25 cellular contexts compared by ENCODE assay signal in the genomic region with DNA sequence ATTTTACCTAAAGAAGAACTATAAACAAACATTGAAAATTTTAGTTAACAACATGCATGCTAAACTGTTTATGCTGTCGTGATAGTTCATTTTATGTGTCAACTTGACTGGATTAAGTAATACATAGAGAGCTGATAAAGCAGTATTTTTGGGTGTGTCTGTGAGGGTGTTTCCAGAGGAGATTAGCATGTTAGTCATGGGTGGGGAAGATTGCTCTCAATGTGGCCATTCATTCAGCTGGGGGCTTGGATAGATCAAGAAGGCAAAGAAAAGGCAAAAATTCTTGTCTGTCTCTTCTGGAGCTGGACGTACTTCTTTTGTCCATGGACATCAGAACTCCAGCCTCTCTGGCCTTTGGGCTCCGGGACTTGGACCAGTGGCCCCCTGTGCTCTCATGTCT.
"Had no signal": no experiment of that assay in that cellular context is flagged by ENCODE, and none has a peak within 500 bp of the region (broad histone marks: within the 10 kb centered on the region; RNA-seq: fewer than 3 reads in every experiment).

No MANE protein-coding gene starts in this region.

- H3K27me3 ChIP-seq: adrenal gland, Peyer's patch had no signal

- H3K27me3 Mint-ChIP-seq: activated CD8-positive, alpha-beta T cell treated with anti-CD3 and anti-CD28 coated beads for 36 hours; activated naive CD8-positive, alpha-beta T cell treated with anti-CD3 and anti-CD28 coated beads, Interleukin-2, amount 10 ng/mL, durations not matched to agents 7 days and 5 days had no signal

- DNase-seq: activated CD4-positive, alpha-beta T cell treated with anti-CD3 and anti-CD28 coated beads for 4 hours; activated CD8-positive, alpha-beta memory T cell treated with anti-CD3 and anti-CD28 coated beads, Interleukin-2, amount 50 U/mL, for 4 hours; activated CD8-positive, alpha-beta T cell treated with anti-CD3 and anti-CD28 coated beads for 36 hours; activated gamma-delta T cell treated with Interleukin-2 at 50 U/mL for 16 hours; activated naive CD4-positive, alpha-beta T cell treated with anti-CD3 and anti-CD28 coated beads, Interleukin-2, amount 50 U/mL, for 16 hours; activated naive CD8-positive, alpha-beta T cell treated with anti-CD3 and anti-CD28 coated beads, Interleukin-2, amount 10 ng/mL, durations not matched to agents 7 days and 5 days; activated T-cell treated with anti-CD3 and anti-CD28 coated beads, Interleukin-2, amount 50 U/mL, for 72 hours; adrenal gland; anterior cingulate cortex; central memory CD4-positive, alpha-beta T cell; KG1; NCI-H1048; NCI-H2029; NCI-H2107; NCI-H2171 treated with DMSO at 0.1 percent for 48 hours; NCI-H345; NCI-H510A; NCI-H526 treated with DMSO at 0.1 percent for 48 hours; NCI-H82; Peyer's patch; SHP77; T-helper 9 cell had no signal

- H3K27ac Mint-ChIP-seq: activated CD8-positive, alpha-beta T cell treated with anti-CD3 and anti-CD28 coated beads for 36 hours; activated naive CD8-positive, alpha-beta T cell treated with anti-CD3 and anti-CD28 coated beads, Interleukin-2, amount 10 ng/mL, durations not matched to agents 7 days and 5 days; activated T-cell treated with anti-CD3 and anti-CD28 coated beads, Interleukin-2, amount 50 U/mL, for 72 hours; activated T-helper 2 cell treated with anti-CD3 and anti-CD28 coated beads, Interferon-gamma antibody, Interleukin-2, Interleukin-4, amounts not matched to agents 10 μg/mL and 5 μg/mL and 100 μg/mL, durations not matched to agents 14 hours and 24 hours and 36 hours; T-helper 1 cell treated with Interleukin-12 subunit alpha and Interleukin-12 subunit beta and Interleukin-4 antibody, amounts not matched to agents 30 μg/mL and 1 μg/mL, for 36 hours had no signal

- H3K27ac ChIP-seq: adrenal gland, Peyer's patch had no signal

- H3K4me1 ChIP-seq: adrenal gland, Peyer's patch had no signal

- H3K9me3 ChIP-seq: adrenal gland, Peyer's patch had no signal

- H3K4me3 Mint-ChIP-seq: activated CD8-positive, alpha-beta T cell treated with anti-CD3 and anti-CD28 coated beads for 36 hours; activated naive CD8-positive, alpha-beta T cell treated with anti-CD3 and anti-CD28 coated beads, Interleukin-2, amount 10 ng/mL, durations not matched to agents 7 days and 5 days; activated T-cell treated with anti-CD3 and anti-CD28 coated beads, Interleukin-2, amount 50 U/mL, for 72 hours; T-helper 1 cell treated with Interleukin-12 subunit alpha and Interleukin-12 subunit beta and Interleukin-4 antibody, amounts not matched to agents 30 μg/mL and 1 μg/mL, for 36 hours had no signal

- H3K36me3 ChIP-seq: adrenal gland, Peyer's patch had no signal

- H3K4me3 ChIP-seq: adrenal gland, Peyer's patch had no signal

- ATAC-seq: activated CD4-positive, CD25-positive, alpha-beta regulatory T cell treated with anti-CD3 and anti-CD28 coated beads, Interleukin-2, amount 50 U/mL, for 24 hours; activated CD8-positive, alpha-beta T cell treated with anti-CD3 and anti-CD28 coated beads for 36 hours; activated T-cell treated with anti-CD3 and anti-CD28 coated beads, Interleukin-2, amount 50 U/mL, for 72 hours had no signal

- H3K4me1 Mint-ChIP-seq: activated naive CD8-positive, alpha-beta T cell treated with anti-CD3 and anti-CD28 coated beads, Interleukin-2, amount 10 ng/mL, durations not matched to agents 7 days and 5 days had no signal

- H3K36me3 Mint-ChIP-seq: activated naive CD8-positive, alpha-beta T cell treated with anti-CD3 and anti-CD28 coated beads, Interleukin-2, amount 10 ng/mL, durations not matched to agents 7 days and 5 days had no signal
